In genomic region chr2:239157269-239157668, GRCh38 we compare ENCODE assay signal across 17 cellular contexts.
DNase-seq lines count a peak whose midpoint lies in the region; ATAC-seq and TF ChIP-seq lines count a peak whose summit lies in the region.
"Had no signal": no experiment of that assay in that cellular context is flagged by ENCODE, and none has a peak within 500 bp of the region (broad histone marks: within the 10 kb centered on the region; RNA-seq: fewer than 3 reads in every experiment).

No MANE protein-coding gene starts in this region.

- no peak overlapping the region for H3K27ac Mint-ChIP-seq in activated CD4-positive, alpha-beta memory T cell treated with anti-CD3 and anti-CD28 coated beads for 36 hours
- no peak overlapping the region for H3K27ac Mint-ChIP-seq in activated CD4-positive, alpha-beta memory T cell treated with anti-CD3 and anti-CD28 coated beads, Interleukin-2, amount 10 ng/mL, durations not matched to agents 7 days and 5 days
- H3K27ac Mint-ChIP-seq: CD4-positive, alpha-beta T cell; dendritic cell treated with granulocyte-macrophage colony-stimulating factor and Interleukin-4, amounts not matched to agents 40 ng/mL and 50 ng/mL, for 4 days had no signal

- H3K36me3 ChIP-seq in lower lobe of right lung: peaks cover 58% of the 10 kb centered on the region
- H3K36me3 ChIP-seq in tibial nerve: peaks cover 0 to 65% (median 0%) of the 10 kb centered on the region in 3 donors
- peaks cover under 1% of the 10 kb centered on the region for H3K36me3 ChIP-seq in MG63
- no peaks in the 10 kb centered on the region for H3K36me3 ChIP-seq in mammary epithelial cell (ENCODE audit: insufficient read depth, low read length)

- TF ChIP-seq CTCF in VCaP (conservative IDR thresholded peaks at IDR 0.05) (no peak), lower lobe of right lung (IDR thresholded peaks at IDR 0.05) (no peak), tibial nerve (IDR thresholded peaks at IDR 0.05) (no peak), mammary epithelial cell (conservative IDR thresholded peaks at IDR 0.05 in 1 of 2, IDR thresholded peaks at IDR 0.05 in 1 of 2; ENCODE audit: extremely low read depth in 1 of 2, insufficient read depth in 1 of 2, low read depth in 1 of 2, low read length in 2 of 2) (no peak)

- H3K36me3 Mint-ChIP-seq in activated CD4-positive, alpha-beta memory T cell treated with anti-CD3 and anti-CD28 coated beads for 36 hours: peaks cover 59% of the 10 kb centered on the region
- peaks cover 81% of the 10 kb centered on the region for H3K36me3 Mint-ChIP-seq in activated CD4-positive, alpha-beta memory T cell treated with anti-CD3 and anti-CD28 coated beads, Interleukin-2, amount 10 ng/mL, durations not matched to agents 7 days and 5 days (ENCODE audit: low read depth)

- no peak for ATAC-seq in lower lobe of right lung
- no peak for ATAC-seq in HG02884 (IDR thresholded peaks at IDR 0.05; ENCODE audit: unreplicated experiment)

- no peak for TF ChIP-seq EP300 in tibial nerve (IDR thresholded peaks at IDR 0.05)

- no peaks in the 10 kb centered on the region for H3K79me2 ChIP-seq in mammary epithelial cell (ENCODE audit: insufficient read depth, low read length)

- no peaks in the 10 kb centered on the region for H3K27me3 Mint-ChIP-seq in activated CD4-positive, alpha-beta memory T cell treated with anti-CD3 and anti-CD28 coated beads for 36 hours
- H3K27me3 Mint-ChIP-seq in activated CD4-positive, alpha-beta memory T cell treated with anti-CD3 and anti-CD28 coated beads, Interleukin-2, amount 10 ng/mL, durations not matched to agents 7 days and 5 days: no peaks in the 10 kb centered on the region
- H3K27me3 Mint-ChIP-seq: CD4-positive, alpha-beta T cell; dendritic cell treated with granulocyte-macrophage colony-stimulating factor and Interleukin-4, amounts not matched to agents 40 ng/mL and 50 ng/mL, for 4 days had no signal

- in situ Hi-C loops in mammary epithelial cell (cut with MboI; ENCODE audit: low sequenced_read_pairs in 2 of 2): no loop called here

- no peak overlapping the region for H3K4me3 ChIP-seq in lower lobe of right lung
- no peak overlapping the region for H3K4me3 ChIP-seq in tibial nerve
- no peak overlapping the region for H3K4me3 ChIP-seq in MG63
- H3K4me3 ChIP-seq in mammary epithelial cell (replicated peaks in 1 of 3; ENCODE audit: insufficient read depth in 1 of 3, low read depth in 2 of 3, low read length in 3 of 3): no peak overlapping the region
- H3K4me3 ChIP-seq: A549, GM23248 had no signal

- POLR2A ChIA-PET in activated CD4-positive, alpha-beta memory T cell treated with anti-CD3 and anti-CD28 coated beads for 36 hours (lab: Charles Lee): no interaction called here
- POLR2A ChIA-PET in activated CD4-positive, alpha-beta memory T cell treated with anti-CD3 and anti-CD28 coated beads, Interleukin-2, amount 10 ng/mL, durations not matched to agents 7 days and 5 days (lab: Charles Lee): no interaction called here

- peak; percentile 3 for DNase-seq in activated CD4-positive, alpha-beta memory T cell treated with anti-CD3 and anti-CD28 coated beads for 36 hours
- DNase-seq in activated CD4-positive, alpha-beta memory T cell treated with anti-CD3 and anti-CD28 coated beads, Interleukin-2, amount 10 ng/mL, durations not matched to agents 7 days and 5 days: no peak
- DNase-seq in lower lobe of right lung (peak; percentile 37), tibial nerve (ENCODE audit: low spot score in 2 of 2) (peak in 1 of 2 donors; percentile 11), MG63 (no peak), mammary epithelial cell (no peak)
- DNase-seq: activated gamma-delta T cell treated with Interleukin-2 at 50 U/mL for 16 hours; GM23248; NCI-H1436 treated with DMSO at 0.1 percent for 48 hours; retina; stimulated activated CD4-positive, alpha-beta T cell treated with anti-CD3 and anti-CD28 coated beads, Interleukin-2, amount 100 ng/mL, for 24 hours had no signal

- H2AFZ ChIP-seq in mammary epithelial cell (ENCODE audit: low read depth, low read length): no peak overlapping the region
- H2AFZ ChIP-seq: GM23248 had no signal

- peak overlapping the region; percentile 65 for H3K27ac ChIP-seq in VCaP
- no peak overlapping the region for H3K27ac ChIP-seq in lower lobe of right lung
- peak overlapping the region in 3 of 4 donors; percentile 5 to 92 (median 28) for H3K27ac ChIP-seq in tibial nerve
- no peak overlapping the region for H3K27ac ChIP-seq in mammary epithelial cell (ENCODE audit: insufficient read depth, low read depth, low read length)
- H3K27ac ChIP-seq: A549, GM23248 had no signal

- dilution Hi-C loops in mammary epithelial cell (cut with HindIII; ENCODE audit: low sequenced_read_pairs): no loop called here

- no peaks in the 10 kb centered on the region for H3K4me1 Mint-ChIP-seq in activated CD4-positive, alpha-beta memory T cell treated with anti-CD3 and anti-CD28 coated beads for 36 hours (ENCODE audit: low read depth)
- H3K4me1 Mint-ChIP-seq in activated CD4-positive, alpha-beta memory T cell treated with anti-CD3 and anti-CD28 coated beads, Interleukin-2, amount 10 ng/mL, durations not matched to agents 7 days and 5 days: peaks cover 19% of the 10 kb centered on the region

- BruUV-seq in mammary epithelial cell (replicated peaks; lab: Mats Ljungman, UMichigan): no TSS peak

- no peaks in the 10 kb centered on the region for H3K9me3 Mint-ChIP-seq in activated CD4-positive, alpha-beta memory T cell treated with anti-CD3 and anti-CD28 coated beads for 36 hours
- no peaks in the 10 kb centered on the region for H3K9me3 Mint-ChIP-seq in activated CD4-positive, alpha-beta memory T cell treated with anti-CD3 and anti-CD28 coated beads, Interleukin-2, amount 10 ng/mL, durations not matched to agents 7 days and 5 days
- H3K9me3 Mint-ChIP-seq: CD4-positive, alpha-beta T cell; dendritic cell treated with granulocyte-macrophage colony-stimulating factor and Interleukin-4, amounts not matched to agents 40 ng/mL and 50 ng/mL, for 4 days; nephron progenitor cell had no signal

- CTCF ChIA-PET in activated CD4-positive, alpha-beta memory T cell treated with anti-CD3 and anti-CD28 coated beads for 36 hours (lab: Charles Lee): no interaction called here
- CTCF ChIA-PET in activated CD4-positive, alpha-beta memory T cell treated with anti-CD3 and anti-CD28 coated beads, Interleukin-2, amount 10 ng/mL, durations not matched to agents 7 days and 5 days (lab: Charles Lee): no interaction called here
- CTCF ChIA-PET in mammary epithelial cell (lab: Charles Lee; ENCODE audit: low non-redundant PET): no interaction called here

- H3K4me1 ChIP-seq in lower lobe of right lung: peaks cover 5% of the 10 kb centered on the region
- H3K4me1 ChIP-seq in tibial nerve: peaks cover 0 to 46% (median 1%) of the 10 kb centered on the region in 4 donors
- no peaks in the 10 kb centered on the region for H3K4me1 ChIP-seq in mammary epithelial cell (ENCODE audit: insufficient read depth, low read length)

- no peak for TF ChIP-seq POLR2A in tibial nerve (IDR thresholded peaks at IDR 0.05)

- no peak overlapping the region for H3K9ac ChIP-seq in mammary epithelial cell (ENCODE audit: insufficient read depth, low read length)
- H3K9ac ChIP-seq: GM23248 had no signal

- H3K27me3 ChIP-seq in lower lobe of right lung (ENCODE audit: low read depth) (no peaks in the 10 kb centered on the region), tibial nerve (no peaks in the 10 kb centered on the region), MG63 (no peaks in the 10 kb centered on the region), mammary epithelial cell (ENCODE audit: insufficient read depth, low read length) (no peaks in the 10 kb centered on the region)

- no peaks in the 10 kb centered on the region for H4K20me1 ChIP-seq in mammary epithelial cell (ENCODE audit: insufficient read depth, low read length)

- H3K4me3 Mint-ChIP-seq in activated CD4-positive, alpha-beta memory T cell treated with anti-CD3 and anti-CD28 coated beads for 36 hours: no peak overlapping the region
- no peak overlapping the region for H3K4me3 Mint-ChIP-seq in activated CD4-positive, alpha-beta memory T cell treated with anti-CD3 and anti-CD28 coated beads, Interleukin-2, amount 10 ng/mL, durations not matched to agents 7 days and 5 days
- H3K4me3 Mint-ChIP-seq: CD4-positive, alpha-beta T cell; dendritic cell treated with granulocyte-macrophage colony-stimulating factor and Interleukin-4, amounts not matched to agents 40 ng/mL and 50 ng/mL, for 4 days; nephron progenitor cell had no signal

- 52 to 56% methylated on average over 12 of the region's 12 CpGs for WGBS in tibial nerve, 2 donors
- WGBS in mammary epithelial cell (ENCODE audit: low coverage, missing lambda C conversion rate): 100% methylated on average over 4 of the region's 12 CpGs

- no peaks in the 10 kb centered on the region for H3K9me3 ChIP-seq in lower lobe of right lung
- H3K9me3 ChIP-seq in tibial nerve: no peaks in the 10 kb centered on the region
- H3K9me3 ChIP-seq in MG63: no peaks in the 10 kb centered on the region
- no peaks in the 10 kb centered on the region for H3K9me3 ChIP-seq in mammary epithelial cell (replicated peaks; ENCODE audit: insufficient read depth, low read length)
- H3K9me3 ChIP-seq: A549 had no signal

- intact Hi-C loops in activated CD4-positive, alpha-beta memory T cell treated with anti-CD3 and anti-CD28 coated beads for 36 hours (cut with micrococcal nuclease): no loop called here
- intact Hi-C loops in lower lobe of right lung (cut with DNase I): no loop called here
- intact Hi-C loops in mammary epithelial cell (cut with micrococcal nuclease): no loop called here

- no peak overlapping the region for H3K4me2 ChIP-seq in mammary epithelial cell (ENCODE audit: insufficient read depth, low read depth, low read length)
- H3K4me2 ChIP-seq: A549 had no signal

Comparison
In these comparisons a context has a peak if more than half of its experiments do, and no peak if none do; other contexts are left out.
1. DNase-seq: peak in activated CD4-positive, alpha-beta memory T cell treated with anti-CD3 and anti-CD28 coated beads for 36 hours (single experiment) and lower lobe of right lung (single experiment); none in activated CD4-positive, alpha-beta memory T cell treated with anti-CD3 and anti-CD28 coated beads, Interleukin-2, amount 10 ng/mL, durations not matched to agents 7 days and 5 days (single experiment), MG63 (single experiment) and mammary epithelial cell (single experiment).
2. H3K27ac ChIP-seq: peak in VCaP (single experiment) and tibial nerve (3 of 4); none in lower lobe of right lung (single experiment) and mammary epithelial cell (single experiment).